In the genomic region with DNA sequence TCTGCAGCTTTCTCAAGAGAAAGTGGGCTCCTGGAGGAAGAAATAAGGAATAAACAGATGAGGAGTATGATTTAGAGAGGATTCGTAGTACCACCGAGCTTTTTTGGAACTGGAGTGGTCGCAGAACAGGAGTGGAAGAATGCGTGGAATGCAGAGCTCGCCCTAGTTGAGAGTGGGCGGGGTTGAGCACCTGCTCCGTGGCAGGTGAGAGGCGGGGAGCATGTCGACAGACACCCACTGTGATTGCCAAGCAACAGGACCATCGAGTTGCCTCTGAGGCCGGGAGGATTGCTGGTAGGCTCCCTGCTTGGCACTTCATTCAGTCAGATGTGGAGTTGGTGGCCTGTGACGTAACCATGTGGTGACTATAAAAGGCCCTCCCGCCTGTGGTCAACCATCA, we compare ENCODE assay signal across 6 cellular contexts. TPM values are rescaled to one million over a fixed set of nuclear protein-coding genes. Genes with fewer than 3 reads are reported as not detected.
"Had no signal": no experiment of that assay in that cellular context is flagged by ENCODE, and none has a peak within 500 bp of the region (broad histone marks: within the 10 kb centered on the region; RNA-seq: fewer than 3 reads in every experiment).

No MANE protein-coding gene starts in this region.

RNA-seq across cellular contexts. Expression of gene H2BW2, which starts 15.2 kb away (rescaled TPM):
- total RNA-seq: HepG2, HT-29, HT1080, IMR-90, K562 had no signal
- polyA plus RNA-seq: HepG2, IgD-negative memory B cell, IMR-90, K562 had no signal

RNA-seq across cellular contexts. Expression of gene TMSB15C, which starts 21.1 kb away (rescaled TPM):
- total RNA-seq: HepG2, HT-29, K562 had no signal
- polyA plus RNA-seq: HepG2 had no signal

RNA-seq across cellular contexts. Expression of gene H2BW1, which starts 41.4 kb away (rescaled TPM):
- total RNA-seq: HepG2, HT-29, HT1080, IMR-90, K562 had no signal
- polyA plus RNA-seq: HepG2, IgD-negative memory B cell, IMR-90, K562 had no signal

RNA-seq across cellular contexts. Expression of gene ZCCHC18, which starts 57.4 kb away (rescaled TPM):
- total RNA-seq: HT-29, K562 had no signal
- polyA plus RNA-seq: K562 had no signal
